8 cellular contexts compared by ENCODE assay signal in genomic region chr1:225766967-225767413, GRCh38. TPM values are rescaled to one million over a fixed set of nuclear protein-coding genes. Genes with fewer than 3 reads are reported as not detected.
DNase-seq lines count a peak whose midpoint lies in the region; ATAC-seq and TF ChIP-seq lines count a peak whose summit lies in the region.

No MANE protein-coding gene starts in this region.

- intact Hi-C loops in gastrocnemius medialis (cut with DNase I; ENCODE audit: low total_unique reads) = loop anchor here (2.0 kb wide), 1 partner anchor 18 kb away; no protein-coding TSS in a partner anchor

- H3K4me3 ChIP-seq in SJCRH30 (peak overlapping the region; percentile 7), gastrocnemius medialis (peak overlapping the region in 2 of 4 donors; percentile 5 to 27)

- H3K4me1 ChIP-seq in SJCRH30 = peaks cover 77% of the 10 kb centered on the region
- H3K4me1 ChIP-seq in foreskin keratinocyte = peaks cover 13% of the 10 kb centered on the region
- H3K4me1 ChIP-seq in gastrocnemius medialis = peaks cover 38 to 46% of the 10 kb centered on the region in 2 donors

- peak; percentile 30 for ATAC-seq in foreskin keratinocyte
- ATAC-seq in gastrocnemius medialis = peak; percentile 78 to 83
- ATAC-seq in GM21723 (IDR thresholded peaks at IDR 0.05; ENCODE audit: unreplicated experiment) = no peak
- no peak for ATAC-seq in HG03159 (IDR thresholded peaks at IDR 0.05; ENCODE audit: unreplicated experiment)
- no peak for ATAC-seq in HG02642 (IDR thresholded peaks at IDR 0.05; ENCODE audit: poor library complexity, unreplicated experiment)

- H3K27me3 ChIP-seq in SJCRH30 = no peaks in the 10 kb centered on the region
- H3K27me3 ChIP-seq in foreskin keratinocyte = no peaks in the 10 kb centered on the region
- H3K27me3 ChIP-seq in gastrocnemius medialis = no peaks in the 10 kb centered on the region

- H3K9me3 ChIP-seq in SJCRH30 (replicated peaks) (no peaks in the 10 kb centered on the region), gastrocnemius medialis (no peaks in the 10 kb centered on the region)

- peak overlapping the region; percentile 92 for H3K27ac ChIP-seq in SJCRH30
- H3K27ac ChIP-seq in foreskin keratinocyte = no peak overlapping the region
- H3K27ac ChIP-seq in gastrocnemius medialis = peak overlapping the region; percentile 64 to 84 (median 70)

- no peak for TF ChIP-seq POLR2A in gastrocnemius medialis (IDR thresholded peaks at IDR 0.05)

- in situ Hi-C loops in G401 (cut with HindIII; ENCODE audit: low sequenced_read_pairs) = no loop called here
- in situ Hi-C loops in gastrocnemius medialis (cut with MboI; ENCODE audit: low sequenced_read_pairs in 4 of 4) = loop anchor here in 2 of 4 donors (5.0 to 10.0 kb wide), 4 partner anchors 112 to 285 kb away; partner anchors contain the start of gene ENAH (in 1 of the 2)

- TF ChIP-seq CTCF in foreskin keratinocyte (conservative IDR thresholded peaks at IDR 0.05) (no peak), gastrocnemius medialis (IDR thresholded peaks at IDR 0.05 in 4 of 5, conservative IDR thresholded peaks at IDR 0.05 in 1 of 5) (no peak)

- H3K36me3 ChIP-seq in SJCRH30 (no peaks in the 10 kb centered on the region), gastrocnemius medialis (no peaks in the 10 kb centered on the region)

- peak; percentile 75 for DNase-seq in G401 (ENCODE audit: low spot score)
- peak; percentile 84 to 88 for DNase-seq in SJCRH30
- DNase-seq in foreskin keratinocyte = peak in 1 of 2 donors; percentile 67
- peak; percentile 65 to 67 for DNase-seq in gastrocnemius medialis
- DNase-seq in OCI-M2 (lab: John Stamatoyannopoulos, UW; ENCODE audit: unreplicated experiment) = no peak

RNA-seq across cellular contexts. Expression of gene SRP9, which starts 10.6 kb away (rescaled TPM):
- total RNA-seq in G401 (2014; rRNA removed; shearing (Covaris generic)) = 452 and 552 TPM in 2 replicates
- 618 and 654 TPM in 2 replicates for total RNA-seq in SJCRH30 (2014; rRNA removed; shearing (Covaris generic))
- 276 and 283 TPM in 2 replicates for total RNA-seq in foreskin keratinocyte
- 220 and 259 TPM in 2 replicates for polyA plus RNA-seq in foreskin keratinocyte
- 100 to 1,000 TPM; 182 to 207 (median 198) TPM for total RNA-seq in gastrocnemius medialis

RNA-seq across cellular contexts. Expression of gene EPHX1, which starts 42.9 kb away (rescaled TPM):
- total RNA-seq in G401 (2014; rRNA removed; shearing (Covaris generic)) = 23.5 and 30.0 TPM in 2 replicates
- 6.3 and 7.2 TPM in 2 replicates for total RNA-seq in SJCRH30 (2014; rRNA removed; shearing (Covaris generic))
- total RNA-seq in foreskin keratinocyte (3.1 and 3.8 TPM in 2 replicates), gastrocnemius medialis (100 to 1,000 TPM in 2 of 4 donors, 10 to 100 TPM in 2; 65.7 to 155 (median 108) TPM)
- 5.4 and 6.3 TPM in 2 replicates for polyA plus RNA-seq in foreskin keratinocyte

Comparison
In these comparisons a context has a peak if more than half of its experiments do, and no peak if none do; other contexts are left out.
1. ATAC-seq: peak in foreskin keratinocyte (single experiment) and gastrocnemius medialis (2 of 2); none in GM21723 (single experiment), HG03159 (single experiment) and HG02642 (single experiment).